ENCODE assay signal across 1 cellular context in genomic region chr17:1031711-1032110, GRCh38.
TF ChIP-seq lines count a peak whose summit lies in the region.

No MANE protein-coding gene starts in this region.

TF ChIP-seq in K562, 482 proteins besides CTCF, POLR2A, EP300 and RAD21:
- TF ChIP-seq RBM39 (optimal IDR thresholded peaks at IDR 0.05; ENCODE audit: low read depth, low read length) (no peak), TRIM25 (IDR thresholded peaks at IDR 0.05; ENCODE audit: borderline replicate concordance) (no peak), MXD1 (CRISPR knock-in tag; IDR thresholded peaks at IDR 0.05; ENCODE audit: borderline replicate concordance, poor library complexity, severe bottlenecking) (no peak), ZNF263 (CRISPR knock-in tag; IDR thresholded peaks at IDR 0.05; ENCODE audit: borderline replicate concordance) (peak; percentile 87)
